ENCODE assay signal across 8 cellular contexts in genomic region chr1:107140703-107141490, GRCh38. TPM values are rescaled to one million over a fixed set of nuclear protein-coding genes. Genes with fewer than 3 reads are reported as not detected.
DNase-seq lines count a peak whose midpoint lies in the region; ATAC-seq and TF ChIP-seq lines count a peak whose summit lies in the region.

NTNG1 (plus strand) TSS chr1:107141039.

- H3K4me3 ChIP-seq in fibroblast of lung (replicated peaks in 1 of 4; ENCODE audit: control extremely low read depth in 1 of 4, insufficient read depth in 1 of 4, low read depth in 3 of 4, low read length in 4 of 4): peak within 1 kb of the TSS; percentile 67 to 94 (median 71)

- peak within 1 kb of the TSS; percentile 88 for H3K4me2 ChIP-seq in fibroblast of lung (ENCODE audit: extremely low read depth, insufficient read depth, low read length)

- no peaks in the 10 kb centered on the region for H3K27me3 ChIP-seq in fibroblast of lung (ENCODE audit: control insufficient read depth, insufficient read depth, low read length)

- POLR2A ChIA-PET in activated B cell treated with CpG ODN at 0.5 μM for 24 hours (lab: Charles Lee): interaction anchor here (0.9 to 1.2 kb wide), 2 partner anchors 84 kb away, joined by 3 to 12 read pairs; partner anchors contain the start of gene PRMT6

- peak within 1 kb of the TSS; percentile 34 for H3K9ac ChIP-seq in fibroblast of lung (ENCODE audit: insufficient read depth, low read length)

- DNase-seq in NCI-H1417 (lab: John Stamatoyannopoulos, UW) (peak in 2 of 3 experiments; percentile 74 to 75), NCI-H1417 treated with DMSO at 0.1 percent for 48 hours (lab: John Stamatoyannopoulos, UW) (no peak), activated B cell treated with CpG ODN at 0.5 μM for 24 hours (peak; percentile 47), fibroblast of lung (ENCODE audit: low read depth in 2 of 2) (peak in 1 of 2 donors; percentile 32), natural killer cell (no peak), NCI-H1694 treated with DMSO at 0.1 percent for 48 hours (lab: John Stamatoyannopoulos, UW) (no peak), NCI-H524 treated with DMSO at 0.1 percent for 48 hours (lab: John Stamatoyannopoulos, UW) (no peak)

- no peaks in the 10 kb centered on the region for H3K79me2 ChIP-seq in fibroblast of lung (ENCODE audit: control insufficient read depth, insufficient read depth, low read length)

- H4K20me1 ChIP-seq in fibroblast of lung (ENCODE audit: control insufficient read depth, extremely low read depth, insufficient read depth, low read length): no peaks in the 10 kb centered on the region

- intact Hi-C loops in activated B cell treated with CpG ODN at 0.5 μM for 24 hours (cut with micrococcal nuclease) (loop anchor here (1.0 to 5.0 kb wide), 6 partner anchors 9 to 1429 kb away; partner anchors contain the start of gene PRMT6), natural killer cell (cut with micrococcal nuclease) (no loop called here)

- peaks cover 4% of the 10 kb centered on the region for H3K4me1 ChIP-seq in fibroblast of lung (ENCODE audit: control insufficient read depth, extremely low read depth, insufficient read depth, low read length)

- TF ChIP-seq CTCF in activated B cell treated with CpG ODN at 0.5 μM for 24 hours (IDR thresholded peaks at IDR 0.05) (no peak), fibroblast of lung (conservative IDR thresholded peaks at IDR 0.05 in 1 of 2, IDR thresholded peaks at IDR 0.05 in 1 of 2; ENCODE audit: low read depth in 1 of 2, low read length in 2 of 2) (no peak), natural killer cell (IDR thresholded peaks at IDR 0.05) (no peak)

- H3K4me3 Mint-ChIP-seq in activated B cell treated with CpG ODN at 0.5 μM for 24 hours: peak within 1 kb of the TSS; percentile 89
- H3K4me3 Mint-ChIP-seq in natural killer cell: peak within 1 kb of the TSS; percentile 79

- H3K36me3 Mint-ChIP-seq in activated B cell treated with CpG ODN at 0.5 μM for 24 hours (ENCODE audit: low read depth) (no peaks in the 10 kb centered on the region), natural killer cell (no peaks in the 10 kb centered on the region)

- H2AFZ ChIP-seq in fibroblast of lung (ENCODE audit: low read length): peak within 1 kb of the TSS; percentile 69

- CTCF ChIA-PET in activated B cell treated with CpG ODN at 0.5 μM for 24 hours (lab: Charles Lee): interaction anchor here (0.7 to 1.7 kb wide), 2 partner anchors 83 to 388 kb away, joined by 4 to 5 read pairs; no protein-coding TSS in a partner anchor

- H3K9me3 Mint-ChIP-seq in activated B cell treated with CpG ODN at 0.5 μM for 24 hours (no peaks in the 10 kb centered on the region), natural killer cell (no peaks in the 10 kb centered on the region)

- H3K4me1 Mint-ChIP-seq in activated B cell treated with CpG ODN at 0.5 μM for 24 hours (peaks cover 23% of the 10 kb centered on the region), natural killer cell (peaks cover 8 to 25% of the 10 kb centered on the region in 2 donors)

- H3K9me3 ChIP-seq in fibroblast of lung (ENCODE audit: control insufficient read depth, insufficient read depth, low read depth, low read length): no peaks in the 10 kb centered on the region

- peak within 1 kb of the TSS; percentile 50 for H3K27ac ChIP-seq in fibroblast of lung (ENCODE audit: insufficient read depth, low read length)

- H3K27ac Mint-ChIP-seq in activated B cell treated with CpG ODN at 0.5 μM for 24 hours: peak within 1 kb of the TSS; percentile 68
- H3K27ac Mint-ChIP-seq in natural killer cell: no peak within 1 kb of the TSS

- H3K27me3 Mint-ChIP-seq in activated B cell treated with CpG ODN at 0.5 μM for 24 hours: peaks cover 15% of the 10 kb centered on the region
- peaks cover 53 to 56% of the 10 kb centered on the region in 2 donors for H3K27me3 Mint-ChIP-seq in natural killer cell (ENCODE audit: low read depth in 2 of 2)

- ATAC-seq in HG03159 (IDR thresholded peaks at IDR 0.05; ENCODE audit: unreplicated experiment) (peak; percentile 38), activated B cell treated with CpG ODN at 0.5 μM for 24 hours (ENCODE audit: low read depth) (peak; percentile 61), natural killer cell (peak in 1 of 3 donors; percentile 30)

- H3K36me3 ChIP-seq in fibroblast of lung (ENCODE audit: control insufficient read depth, insufficient read depth, low read length): no peaks in the 10 kb centered on the region

RNA-seq across cellular contexts. Expression of gene NTNG1, which starts in this region (rescaled TPM):
- total RNA-seq in activated B cell treated with CpG ODN at 0.5 μM for 24 hours: 5.7 and 5.8 TPM in 2 replicates
- 4.4 and 8.6 TPM in 2 replicates for total RNA-seq in fibroblast of lung
- 0.82 and 12.5 TPM in 2 replicates for polyA plus RNA-seq in fibroblast of lung
- 0.29 and 6.8 TPM in 2 replicates for polyA plus RNA-seq in fibroblast of lung (2012)
- 5.1 TPM in 1 of 2 replicates, not detected in the other for polyA minus RNA-seq in fibroblast of lung (ENCODE audit: low replicate concordance)
- total RNA-seq in natural killer cell: under 1 TPM in 1 of 3 donors, not detected in 2; 0.58 TPM

Comparison
In these comparisons a context has a peak if more than half of its experiments do, and no peak if none do; other contexts are left out.
1. DNase-seq: peak in NCI-H1417 (2 of 3) and activated B cell treated with CpG ODN at 0.5 μM for 24 hours (single experiment); none in NCI-H1417 treated with DMSO at 0.1 percent for 48 hours (single experiment), natural killer cell (single experiment), NCI-H1694 treated with DMSO at 0.1 percent for 48 hours (single experiment) and NCI-H524 treated with DMSO at 0.1 percent for 48 hours (single experiment).